In the genomic region with DNA sequence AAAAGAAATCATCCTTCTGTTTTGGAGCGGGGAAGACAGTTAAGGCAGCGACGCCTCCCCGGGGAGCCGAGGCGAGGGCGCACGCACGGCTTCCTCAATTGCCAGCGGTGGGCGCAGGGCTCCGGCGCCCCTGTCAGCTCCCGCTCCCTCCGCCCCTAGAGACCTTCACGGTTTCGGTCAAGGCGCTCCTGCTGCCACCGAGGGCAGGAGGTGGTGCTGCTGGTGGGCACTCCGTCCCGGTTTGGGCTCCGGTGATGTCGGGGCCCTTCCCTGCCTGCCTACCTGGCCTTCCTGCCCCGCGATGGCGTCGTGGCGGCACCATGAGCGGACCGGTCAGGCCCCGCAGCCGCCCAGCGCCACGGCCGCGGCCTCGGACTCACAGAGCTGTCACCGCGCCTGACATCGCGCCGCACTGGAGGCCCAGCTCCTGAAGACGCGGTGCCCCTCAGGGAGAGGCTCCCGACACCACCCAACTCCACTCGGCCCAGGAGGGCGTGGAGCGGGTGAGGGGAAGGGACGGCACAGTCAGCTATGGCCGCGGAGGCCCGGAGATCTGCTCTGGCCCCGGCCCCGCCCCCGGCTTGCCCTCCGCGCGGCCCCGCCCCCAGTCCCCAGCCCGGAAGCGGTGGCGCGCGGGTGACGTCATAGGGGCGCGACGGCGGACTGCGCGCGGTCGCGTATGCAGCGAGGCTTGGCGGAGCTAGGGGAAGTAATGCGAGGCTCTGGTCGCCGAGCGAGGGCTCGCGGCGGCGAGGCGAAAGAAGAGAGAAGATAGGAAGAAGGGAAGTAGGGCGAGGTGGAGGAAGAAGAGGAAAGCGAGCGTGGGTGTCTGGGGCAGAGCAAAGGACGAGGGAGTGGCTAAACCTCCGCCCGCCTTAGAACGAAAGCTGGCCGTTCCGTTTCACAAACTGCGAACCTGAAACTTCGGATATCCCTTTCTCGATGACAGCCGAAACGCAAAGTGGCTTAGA, we compare ENCODE assay signal across 1 cellular context.
TF ChIP-seq lines count a peak whose summit lies in the region.

A gene with protein sequence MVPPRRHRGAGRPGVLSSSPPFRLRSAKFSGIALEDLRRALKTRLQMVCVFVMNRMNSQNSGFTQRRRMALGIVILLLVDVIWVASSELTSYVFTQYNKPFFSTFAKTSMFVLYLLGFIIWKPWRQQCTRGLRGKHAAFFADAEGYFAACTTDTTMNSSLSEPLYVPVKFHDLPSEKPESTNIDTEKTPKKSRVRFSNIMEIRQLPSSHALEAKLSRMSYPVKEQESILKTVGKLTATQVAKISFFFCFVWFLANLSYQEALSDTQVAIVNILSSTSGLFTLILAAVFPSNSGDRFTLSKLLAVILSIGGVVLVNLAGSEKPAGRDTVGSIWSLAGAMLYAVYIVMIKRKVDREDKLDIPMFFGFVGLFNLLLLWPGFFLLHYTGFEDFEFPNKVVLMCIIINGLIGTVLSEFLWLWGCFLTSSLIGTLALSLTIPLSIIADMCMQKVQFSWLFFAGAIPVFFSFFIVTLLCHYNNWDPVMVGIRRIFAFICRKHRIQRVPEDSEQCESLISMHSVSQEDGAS (minus strand): TSS at position 555 of the 971 bp plus-strand sequence. CDS start 233 bp downstream, at position 322.

TF ChIP-seq in K562, 482 proteins besides CTCF, POLR2A, EP300 and RAD21 (continued from another document and continues in another):
- peak; percentile 94 for TF ChIP-seq NBN (IDR thresholded peaks at IDR 0.05; ENCODE audit: low read depth)
- TF ChIP-seq ZNF239 (CRISPR knock-in tag; IDR thresholded peaks at IDR 0.05) = no peak
- no peak for TF ChIP-seq ZNF311 (CRISPR knock-in tag; IDR thresholded peaks at IDR 0.05)
- no peak for TF ChIP-seq ZEB2 (IDR thresholded peaks at IDR 0.05)
- TF ChIP-seq LARP7 (IDR thresholded peaks at IDR 0.05) = 0 out of 2 replicates have a peak, but pooled peaks have one; percentile 73
- TF ChIP-seq, protein P1, sequence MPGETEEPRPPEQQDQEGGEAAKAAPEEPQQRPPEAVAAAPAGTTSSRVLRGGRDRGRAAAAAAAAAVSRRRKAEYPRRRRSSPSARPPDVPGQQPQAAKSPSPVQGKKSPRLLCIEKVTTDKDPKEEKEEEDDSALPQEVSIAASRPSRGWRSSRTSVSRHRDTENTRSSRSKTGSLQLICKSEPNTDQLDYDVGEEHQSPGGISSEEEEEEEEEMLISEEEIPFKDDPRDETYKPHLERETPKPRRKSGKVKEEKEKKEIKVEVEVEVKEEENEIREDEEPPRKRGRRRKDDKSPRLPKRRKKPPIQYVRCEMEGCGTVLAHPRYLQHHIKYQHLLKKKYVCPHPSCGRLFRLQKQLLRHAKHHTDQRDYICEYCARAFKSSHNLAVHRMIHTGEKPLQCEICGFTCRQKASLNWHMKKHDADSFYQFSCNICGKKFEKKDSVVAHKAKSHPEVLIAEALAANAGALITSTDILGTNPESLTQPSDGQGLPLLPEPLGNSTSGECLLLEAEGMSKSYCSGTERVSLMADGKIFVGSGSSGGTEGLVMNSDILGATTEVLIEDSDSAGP (CRISPR knock-in tag; IDR thresholded peaks at IDR 0.05) = no peak
- peak; percentile 97 for TF ChIP-seq RBFOX2 (IDR thresholded peaks at IDR 0.05; ENCODE audit: low read depth, low read length)
- TF ChIP-seq ZNF23 (CRISPR knock-in tag; IDR thresholded peaks at IDR 0.05) = no peak
- TF ChIP-seq GTF2A2 (tag; IDR thresholded peaks at IDR 0.05) = no peak
- no peak for TF ChIP-seq MAFK (IDR thresholded peaks at IDR 0.05; ENCODE audit: low read length)
- peak; percentile 49 for TF ChIP-seq FIP1L1 (IDR thresholded peaks at IDR 0.05; ENCODE audit: low read depth, low read length, poor library complexity, severe bottlenecking)
- TF ChIP-seq, protein P2, sequence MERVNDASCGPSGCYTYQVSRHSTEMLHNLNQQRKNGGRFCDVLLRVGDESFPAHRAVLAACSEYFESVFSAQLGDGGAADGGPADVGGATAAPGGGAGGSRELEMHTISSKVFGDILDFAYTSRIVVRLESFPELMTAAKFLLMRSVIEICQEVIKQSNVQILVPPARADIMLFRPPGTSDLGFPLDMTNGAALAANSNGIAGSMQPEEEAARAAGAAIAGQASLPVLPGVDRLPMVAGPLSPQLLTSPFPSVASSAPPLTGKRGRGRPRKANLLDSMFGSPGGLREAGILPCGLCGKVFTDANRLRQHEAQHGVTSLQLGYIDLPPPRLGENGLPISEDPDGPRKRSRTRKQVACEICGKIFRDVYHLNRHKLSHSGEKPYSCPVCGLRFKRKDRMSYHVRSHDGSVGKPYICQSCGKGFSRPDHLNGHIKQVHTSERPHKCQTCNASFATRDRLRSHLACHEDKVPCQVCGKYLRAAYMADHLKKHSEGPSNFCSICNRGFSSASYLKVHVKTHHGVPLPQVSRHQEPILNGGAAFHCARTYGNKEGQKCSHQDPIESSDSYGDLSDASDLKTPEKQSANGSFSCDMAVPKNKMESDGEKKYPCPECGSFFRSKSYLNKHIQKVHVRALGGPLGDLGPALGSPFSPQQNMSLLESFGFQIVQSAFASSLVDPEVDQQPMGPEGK (CRISPR knock-in tag; IDR thresholded peaks at IDR 0.05; ENCODE audit: borderline replicate concordance) = no peak
- no peak for TF ChIP-seq ARNT (IDR thresholded peaks at IDR 0.05)
- no peak for TF ChIP-seq CBX5 (IDR thresholded peaks at IDR 0.05; ENCODE audit: borderline replicate concordance, low read depth)
- peak; percentile 78; the same call in 1 of the 2 replicates for TF ChIP-seq LCOR (CRISPR knock-in tag; IDR thresholded peaks at IDR 0.05)
- TF ChIP-seq ZNF551 (CRISPR knock-in tag; IDR thresholded peaks at IDR 0.05) = no peak
- TF ChIP-seq, protein P3, sequence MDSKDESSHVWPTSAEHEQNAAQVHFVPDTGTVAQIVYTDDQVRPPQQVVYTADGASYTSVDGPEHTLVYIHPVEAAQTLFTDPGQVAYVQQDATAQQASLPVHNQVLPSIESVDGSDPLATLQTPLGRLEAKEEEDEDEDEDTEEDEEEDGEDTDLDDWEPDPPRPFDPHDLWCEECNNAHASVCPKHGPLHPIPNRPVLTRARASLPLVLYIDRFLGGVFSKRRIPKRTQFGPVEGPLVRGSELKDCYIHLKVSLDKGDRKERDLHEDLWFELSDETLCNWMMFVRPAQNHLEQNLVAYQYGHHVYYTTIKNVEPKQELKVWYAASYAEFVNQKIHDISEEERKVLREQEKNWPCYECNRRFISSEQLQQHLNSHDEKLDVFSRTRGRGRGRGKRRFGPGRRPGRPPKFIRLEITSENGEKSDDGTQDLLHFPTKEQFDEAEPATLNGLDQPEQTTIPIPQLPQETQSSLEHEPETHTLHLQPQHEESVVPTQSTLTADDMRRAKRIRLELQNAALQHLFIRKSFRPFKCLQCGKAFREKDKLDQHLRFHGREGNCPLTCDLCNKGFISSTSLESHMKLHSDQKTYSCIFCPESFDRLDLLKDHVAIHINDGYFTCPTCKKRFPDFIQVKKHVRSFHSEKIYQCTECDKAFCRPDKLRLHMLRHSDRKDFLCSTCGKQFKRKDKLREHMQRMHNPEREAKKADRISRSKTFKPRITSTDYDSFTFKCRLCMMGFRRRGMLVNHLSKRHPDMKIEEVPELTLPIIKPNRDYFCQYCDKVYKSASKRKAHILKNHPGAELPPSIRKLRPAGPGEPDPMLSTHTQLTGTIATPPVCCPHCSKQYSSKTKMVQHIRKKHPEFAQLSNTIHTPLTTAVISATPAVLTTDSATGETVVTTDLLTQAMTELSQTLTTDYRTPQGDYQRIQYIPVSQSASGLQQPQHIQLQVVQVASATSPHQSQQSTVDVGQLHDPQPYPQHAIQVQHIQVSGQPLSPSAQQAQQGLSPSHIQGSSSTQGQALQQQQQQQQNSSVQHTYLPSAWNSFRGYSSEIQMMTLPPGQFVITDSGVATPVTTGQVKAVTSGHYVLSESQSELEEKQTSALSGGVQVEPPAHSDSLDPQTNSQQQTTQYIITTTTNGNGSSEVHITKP (IDR thresholded peaks at IDR 0.05; ENCODE audit: partially characterized antibody) = no peak
- TF ChIP-seq POLR2B (IDR thresholded peaks at IDR 0.05; ENCODE audit: low read depth, partially characterized antibody) = peak; percentile 96
- no peak for TF ChIP-seq EHMT2 (IDR thresholded peaks at IDR 0.05)
- TF ChIP-seq, protein P4, sequence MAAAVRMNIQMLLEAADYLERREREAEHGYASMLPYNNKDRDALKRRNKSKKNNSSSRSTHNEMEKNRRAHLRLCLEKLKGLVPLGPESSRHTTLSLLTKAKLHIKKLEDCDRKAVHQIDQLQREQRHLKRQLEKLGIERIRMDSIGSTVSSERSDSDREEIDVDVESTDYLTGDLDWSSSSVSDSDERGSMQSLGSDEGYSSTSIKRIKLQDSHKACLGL (CRISPR knock-in tag; IDR thresholded peaks at IDR 0.05; ENCODE audit: borderline replicate concordance, poor library complexity, severe bottlenecking) = no peak
- no peak for TF ChIP-seq ZNF445 (CRISPR knock-in tag; IDR thresholded peaks at IDR 0.05; ENCODE audit: low read depth)
- no peak for TF ChIP-seq CREBBP (IDR thresholded peaks at IDR 0.05; ENCODE audit: low read depth, low read length)
- 0 out of 2 replicates have a peak, but pooled peaks have one; percentile 75 for TF ChIP-seq FOXK1 (CRISPR knock-in tag; IDR thresholded peaks at IDR 0.05; ENCODE audit: borderline replicate concordance)
- TF ChIP-seq MEIS2 (IDR thresholded peaks at IDR 0.05; ENCODE audit: partially characterized antibody) = no peak
- no peak for TF ChIP-seq XRCC3 (IDR thresholded peaks at IDR 0.05)
- peak; percentile 74; the same call in 1 of the 2 replicates for TF ChIP-seq KDM2B (CRISPR knock-in tag; IDR thresholded peaks at IDR 0.05)
- TF ChIP-seq RAD51 (IDR thresholded peaks at IDR 0.05; ENCODE audit: borderline replicate concordance, low read depth) = no peak
- TF ChIP-seq ZNF436 (CRISPR knock-in tag; IDR thresholded peaks at IDR 0.05) = no peak
- peak; percentile 96 for TF ChIP-seq PHF20 (IDR thresholded peaks at IDR 0.05; ENCODE audit: partially characterized antibody)
- TF ChIP-seq, protein P5, sequence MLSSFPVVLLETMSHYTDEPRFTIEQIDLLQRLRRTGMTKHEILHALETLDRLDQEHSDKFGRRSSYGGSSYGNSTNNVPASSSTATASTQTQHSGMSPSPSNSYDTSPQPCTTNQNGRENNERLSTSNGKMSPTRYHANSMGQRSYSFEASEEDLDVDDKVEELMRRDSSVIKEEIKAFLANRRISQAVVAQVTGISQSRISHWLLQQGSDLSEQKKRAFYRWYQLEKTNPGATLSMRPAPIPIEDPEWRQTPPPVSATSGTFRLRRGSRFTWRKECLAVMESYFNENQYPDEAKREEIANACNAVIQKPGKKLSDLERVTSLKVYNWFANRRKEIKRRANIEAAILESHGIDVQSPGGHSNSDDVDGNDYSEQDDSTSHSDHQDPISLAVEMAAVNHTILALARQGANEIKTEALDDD (IDR thresholded peaks at IDR 0.05) = no peak
- TF ChIP-seq NRF1 (conservative IDR thresholded peaks at IDR 0.05 in 1 of 2, IDR thresholded peaks at IDR 0.05 in 1 of 2) = peak; percentile 56 to 63; a peak in 3 of 4 replicates
- TF ChIP-seq, protein P6, sequence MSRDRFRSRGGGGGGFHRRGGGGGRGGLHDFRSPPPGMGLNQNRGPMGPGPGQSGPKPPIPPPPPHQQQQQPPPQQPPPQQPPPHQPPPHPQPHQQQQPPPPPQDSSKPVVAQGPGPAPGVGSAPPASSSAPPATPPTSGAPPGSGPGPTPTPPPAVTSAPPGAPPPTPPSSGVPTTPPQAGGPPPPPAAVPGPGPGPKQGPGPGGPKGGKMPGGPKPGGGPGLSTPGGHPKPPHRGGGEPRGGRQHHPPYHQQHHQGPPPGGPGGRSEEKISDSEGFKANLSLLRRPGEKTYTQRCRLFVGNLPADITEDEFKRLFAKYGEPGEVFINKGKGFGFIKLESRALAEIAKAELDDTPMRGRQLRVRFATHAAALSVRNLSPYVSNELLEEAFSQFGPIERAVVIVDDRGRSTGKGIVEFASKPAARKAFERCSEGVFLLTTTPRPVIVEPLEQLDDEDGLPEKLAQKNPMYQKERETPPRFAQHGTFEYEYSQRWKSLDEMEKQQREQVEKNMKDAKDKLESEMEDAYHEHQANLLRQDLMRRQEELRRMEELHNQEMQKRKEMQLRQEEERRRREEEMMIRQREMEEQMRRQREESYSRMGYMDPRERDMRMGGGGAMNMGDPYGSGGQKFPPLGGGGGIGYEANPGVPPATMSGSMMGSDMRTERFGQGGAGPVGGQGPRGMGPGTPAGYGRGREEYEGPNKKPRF (IDR thresholded peaks at IDR 0.05; ENCODE audit: low read depth, low read length) = no peak
- no peak; the same call in 1 of the 2 replicates for TF ChIP-seq RNF2 (IDR thresholded peaks at IDR 0.05)
- TF ChIP-seq GTF2F1 (IDR thresholded peaks at IDR 0.05; ENCODE audit: low read depth, low read length) = no peak
- TF ChIP-seq SNRNP70 (optimal IDR thresholded peaks at IDR 0.05; ENCODE audit: low read depth, low read length) = no peak
- TF ChIP-seq TRIM28 (IDR thresholded peaks at IDR 0.05) = no peak; the same call in 1 of the 2 replicates
- TF ChIP-seq RFX5 (IDR thresholded peaks at IDR 0.05; ENCODE audit: low read depth, low read length) = no peak
- no peak for TF ChIP-seq BMI1 (IDR thresholded peaks at IDR 0.05; ENCODE audit: low read length)
- TF ChIP-seq, protein P7, sequence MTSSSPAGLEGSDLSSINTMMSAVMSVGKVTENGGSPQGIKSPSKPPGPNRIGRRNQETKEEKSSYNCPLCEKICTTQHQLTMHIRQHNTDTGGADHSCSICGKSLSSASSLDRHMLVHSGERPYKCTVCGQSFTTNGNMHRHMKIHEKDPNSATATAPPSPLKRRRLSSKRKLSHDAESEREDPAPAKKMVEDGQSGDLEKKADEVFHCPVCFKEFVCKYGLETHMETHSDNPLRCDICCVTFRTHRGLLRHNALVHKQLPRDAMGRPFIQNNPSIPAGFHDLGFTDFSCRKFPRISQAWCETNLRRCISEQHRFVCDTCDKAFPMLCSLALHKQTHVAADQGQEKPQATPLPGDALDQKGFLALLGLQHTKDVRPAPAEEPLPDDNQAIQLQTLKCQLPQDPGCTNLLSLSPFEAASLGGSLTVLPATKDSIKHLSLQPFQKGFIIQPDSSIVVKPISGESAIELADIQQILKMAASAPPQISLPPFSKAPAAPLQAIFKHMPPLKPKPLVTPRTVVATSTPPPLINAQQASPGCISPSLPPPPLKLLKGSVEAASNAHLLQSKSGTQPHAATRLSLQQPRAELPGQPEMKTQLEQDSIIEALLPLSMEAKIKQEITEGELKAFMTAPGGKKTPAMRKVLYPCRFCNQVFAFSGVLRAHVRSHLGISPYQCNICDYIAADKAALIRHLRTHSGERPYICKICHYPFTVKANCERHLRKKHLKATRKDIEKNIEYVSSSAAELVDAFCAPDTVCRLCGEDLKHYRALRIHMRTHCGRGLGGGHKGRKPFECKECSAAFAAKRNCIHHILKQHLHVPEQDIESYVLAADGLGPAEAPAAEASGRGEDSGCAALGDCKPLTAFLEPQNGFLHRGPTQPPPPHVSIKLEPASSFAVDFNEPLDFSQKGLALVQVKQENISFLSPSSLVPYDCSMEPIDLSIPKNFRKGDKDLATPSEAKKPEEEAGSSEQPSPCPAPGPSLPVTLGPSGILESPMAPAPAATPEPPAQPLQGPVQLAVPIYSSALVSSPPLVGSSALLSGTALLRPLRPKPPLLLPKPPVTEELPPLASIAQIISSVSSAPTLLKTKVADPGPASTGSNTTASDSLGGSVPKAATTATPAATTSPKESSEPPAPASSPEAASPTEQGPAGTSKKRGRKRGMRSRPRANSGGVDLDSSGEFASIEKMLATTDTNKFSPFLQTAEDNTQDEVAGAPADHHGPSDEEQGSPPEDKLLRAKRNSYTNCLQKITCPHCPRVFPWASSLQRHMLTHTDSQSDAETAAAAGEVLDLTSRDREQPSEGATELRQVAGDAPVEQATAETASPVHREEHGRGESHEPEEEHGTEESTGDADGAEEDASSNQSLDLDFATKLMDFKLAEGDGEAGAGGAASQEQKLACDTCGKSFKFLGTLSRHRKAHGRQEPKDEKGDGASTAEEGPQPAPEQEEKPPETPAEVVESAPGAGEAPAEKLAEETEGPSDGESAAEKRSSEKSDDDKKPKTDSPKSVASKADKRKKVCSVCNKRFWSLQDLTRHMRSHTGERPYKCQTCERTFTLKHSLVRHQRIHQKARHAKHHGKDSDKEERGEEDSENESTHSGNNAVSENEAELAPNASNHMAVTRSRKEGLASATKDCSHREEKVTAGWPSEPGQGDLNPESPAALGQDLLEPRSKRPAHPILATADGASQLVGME (CRISPR knock-in tag; IDR thresholded peaks at IDR 0.05) = peak; percentile 64; the same call in 1 of the 2 replicates
- no peak for TF ChIP-seq ZNF75A (CRISPR knock-in tag; IDR thresholded peaks at IDR 0.05)
- TF ChIP-seq BCOR (IDR thresholded peaks at IDR 0.05) = peak; percentile 57
